Comparison of ENCODE assay signal across 1 cellular context in genomic region chr16:588889-589657, GRCh38.
TF ChIP-seq lines count a peak whose summit lies in the region.

No MANE protein-coding gene starts in this region.

TF ChIP-seq in IMR-90, 13 proteins besides CTCF, POLR2A, EP300 and RAD21 (continued from another document):
- TF ChIP-seq NFE2L2 (IDR thresholded peaks at IDR 0.05; ENCODE audit: low read depth, low read length) (0 out of 2 replicates have a peak, but pooled peaks have one; percentile 4), BHLHE40 (IDR thresholded peaks at IDR 0.05; ENCODE audit: low read depth, low read length) (no peak), FOS (IDR thresholded peaks at IDR 0.05; ENCODE audit: low read depth, low read length) (no peak), SMC3 (IDR thresholded peaks at IDR 0.05; ENCODE audit: low read depth, low read length) (no peak), RCOR1 (IDR thresholded peaks at IDR 0.05; ENCODE audit: insufficient replicate concordance, low read length) (no peak)
TF ChIP-seq in IMR-90: peak in this region for 3.
